In genomic region chr17:1150863-1151685, GRCh38 we compare ENCODE assay signal across 1 cellular context.
TF ChIP-seq lines count a peak whose summit lies in the region.

No MANE protein-coding gene starts in this region.

TF ChIP-seq in GM23338, 12 proteins besides CTCF, POLR2A, EP300 and RAD21 (continued from another document):
- TF ChIP-seq EZH2 (IDR thresholded peaks at IDR 0.05; ENCODE audit: low read depth, unreplicated experiment) (no peak), EZH2phosphoT487 (IDR thresholded peaks at IDR 0.05; ENCODE audit: unreplicated experiment) (no peak), JUNB (IDR thresholded peaks at IDR 0.05; ENCODE audit: unreplicated experiment) (no peak)
- TF ChIP-seq, protein P1, sequence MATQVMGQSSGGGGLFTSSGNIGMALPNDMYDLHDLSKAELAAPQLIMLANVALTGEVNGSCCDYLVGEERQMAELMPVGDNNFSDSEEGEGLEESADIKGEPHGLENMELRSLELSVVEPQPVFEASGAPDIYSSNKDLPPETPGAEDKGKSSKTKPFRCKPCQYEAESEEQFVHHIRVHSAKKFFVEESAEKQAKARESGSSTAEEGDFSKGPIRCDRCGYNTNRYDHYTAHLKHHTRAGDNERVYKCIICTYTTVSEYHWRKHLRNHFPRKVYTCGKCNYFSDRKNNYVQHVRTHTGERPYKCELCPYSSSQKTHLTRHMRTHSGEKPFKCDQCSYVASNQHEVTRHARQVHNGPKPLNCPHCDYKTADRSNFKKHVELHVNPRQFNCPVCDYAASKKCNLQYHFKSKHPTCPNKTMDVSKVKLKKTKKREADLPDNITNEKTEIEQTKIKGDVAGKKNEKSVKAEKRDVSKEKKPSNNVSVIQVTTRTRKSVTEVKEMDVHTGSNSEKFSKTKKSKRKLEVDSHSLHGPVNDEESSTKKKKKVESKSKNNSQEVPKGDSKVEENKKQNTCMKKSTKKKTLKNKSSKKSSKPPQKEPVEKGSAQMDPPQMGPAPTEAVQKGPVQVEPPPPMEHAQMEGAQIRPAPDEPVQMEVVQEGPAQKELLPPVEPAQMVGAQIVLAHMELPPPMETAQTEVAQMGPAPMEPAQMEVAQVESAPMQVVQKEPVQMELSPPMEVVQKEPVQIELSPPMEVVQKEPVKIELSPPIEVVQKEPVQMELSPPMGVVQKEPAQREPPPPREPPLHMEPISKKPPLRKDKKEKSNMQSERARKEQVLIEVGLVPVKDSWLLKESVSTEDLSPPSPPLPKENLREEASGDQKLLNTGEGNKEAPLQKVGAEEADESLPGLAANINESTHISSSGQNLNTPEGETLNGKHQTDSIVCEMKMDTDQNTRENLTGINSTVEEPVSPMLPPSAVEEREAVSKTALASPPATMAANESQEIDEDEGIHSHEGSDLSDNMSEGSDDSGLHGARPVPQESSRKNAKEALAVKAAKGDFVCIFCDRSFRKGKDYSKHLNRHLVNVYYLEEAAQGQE (IDR thresholded peaks at IDR 0.05; ENCODE audit: unreplicated experiment), result no peak
- TF ChIP-seq, protein P2, sequence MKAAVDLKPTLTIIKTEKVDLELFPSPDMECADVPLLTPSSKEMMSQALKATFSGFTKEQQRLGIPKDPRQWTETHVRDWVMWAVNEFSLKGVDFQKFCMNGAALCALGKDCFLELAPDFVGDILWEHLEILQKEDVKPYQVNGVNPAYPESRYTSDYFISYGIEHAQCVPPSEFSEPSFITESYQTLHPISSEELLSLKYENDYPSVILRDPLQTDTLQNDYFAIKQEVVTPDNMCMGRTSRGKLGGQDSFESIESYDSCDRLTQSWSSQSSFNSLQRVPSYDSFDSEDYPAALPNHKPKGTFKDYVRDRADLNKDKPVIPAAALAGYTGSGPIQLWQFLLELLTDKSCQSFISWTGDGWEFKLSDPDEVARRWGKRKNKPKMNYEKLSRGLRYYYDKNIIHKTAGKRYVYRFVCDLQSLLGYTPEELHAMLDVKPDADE (IDR thresholded peaks at IDR 0.05), result no peak
